Comparison of ENCODE assay signal across 9 cellular contexts in genomic region chr1:178055779-178056471, GRCh38. TPM values are rescaled to one million over a fixed set of nuclear protein-coding genes. Genes with fewer than 3 reads are reported as not detected.
DNase-seq lines count a peak whose midpoint lies in the region; FAIRE-seq and TF ChIP-seq lines count a peak whose summit lies in the region.
"Had no signal": no experiment of that assay in that cellular context is flagged by ENCODE, and none has a peak within 500 bp of the region (broad histone marks: within the 10 kb centered on the region; RNA-seq: fewer than 3 reads in every experiment).

No MANE protein-coding gene starts in this region.

- H3K4me2 ChIP-seq in Karpas-422 (ENCODE audit: low read depth, low read length, poor library complexity, severe bottlenecking), result no peak overlapping the region

- H3K4me3 ChIP-seq in GM12865 (ENCODE audit: low read depth, low read length) (no peak overlapping the region), Karpas-422 (ENCODE audit: low read length) (no peak overlapping the region), bronchial epithelial cell (ENCODE audit: low read depth, low read length) (no peak overlapping the region), muscle layer of duodenum (ENCODE audit: low read depth in 1 of 2, low read length in 2 of 2) (no peak overlapping the region)

- TF ChIP-seq POLR2A in H54 (IDR thresholded peaks at IDR 0.05; ENCODE audit: low read depth, low read length), result no peak

- no peak overlapping the region for H3K9ac ChIP-seq in Karpas-422 (ENCODE audit: low read length)

- FAIRE-seq in H54 (lab: Jason Lieb, UNC) (no peak), bronchial epithelial cell (lab: Jason Lieb, UNC) (no peak)

- H3K9me2 ChIP-seq in Karpas-422 (replicated peaks; ENCODE audit: insufficient read depth, low read length), result no peaks in the 10 kb centered on the region

- H3K27me3 ChIP-seq in Karpas-422 (ENCODE audit: low read length) (no peaks in the 10 kb centered on the region), bronchial epithelial cell (ENCODE audit: control insufficient read depth, insufficient read depth, low read length) (no peaks in the 10 kb centered on the region), muscle layer of duodenum (ENCODE audit: low read depth, low read length) (no peaks in the 10 kb centered on the region)

- H3K36me3 ChIP-seq in Karpas-422 (ENCODE audit: insufficient read depth, low read length) (no peaks in the 10 kb centered on the region), bronchial epithelial cell (ENCODE audit: control insufficient read depth, insufficient read depth, low read length) (no peaks in the 10 kb centered on the region), muscle layer of duodenum (ENCODE audit: control insufficient read depth in 1 of 2, insufficient read depth in 2 of 2, low read length in 2 of 2) (no peaks in the 10 kb centered on the region)

- no peaks in the 10 kb centered on the region for H3K9me3 ChIP-seq in Karpas-422 (ENCODE audit: low read length)
- no peaks in the 10 kb centered on the region for H3K9me3 ChIP-seq in muscle layer of duodenum (ENCODE audit: control insufficient read depth in 1 of 2, low read length in 2 of 2)

- DNase-seq in GM12865 (ENCODE audit: low read depth) (peak; percentile 38), H54 (ENCODE audit: insufficient read length, low spot score) (peak; percentile 28), Karpas-422 (peak; percentile 45), bronchial epithelial cell (ENCODE audit: low read depth) (peak; percentile 70), NCI-H1930 (lab: John Stamatoyannopoulos, UW) (no peak), HK-2 (ENCODE audit: unreplicated experiment) (no peak)
- DNase-seq in activated effector memory CD4-positive, alpha-beta T cell treated with anti-CD3 and anti-CD28 coated beads, Interleukin-2, amount 50 U/mL, for 16 hours, result no peak

- no peaks in the 10 kb centered on the region for H4K20me1 ChIP-seq in Karpas-422 (ENCODE audit: insufficient read depth, low read depth, low read length)

- no peaks in the 10 kb centered on the region for H3K79me2 ChIP-seq in Karpas-422 (ENCODE audit: low read length)

- peaks cover 4% of the 10 kb centered on the region for H3K4me1 ChIP-seq in Karpas-422 (ENCODE audit: low read length)
- peaks cover 9 to 16% of the 10 kb centered on the region in 2 donors for H3K4me1 ChIP-seq in muscle layer of duodenum (ENCODE audit: control insufficient read depth in 1 of 2, insufficient read depth in 2 of 2, low read length in 2 of 2)

- 0 out of 2 replicates have a peak overlapping the region, but pooled peaks have one; percentile 54 for H2AFZ ChIP-seq in Karpas-422 (ENCODE audit: low read length)

- H3K27ac ChIP-seq in Karpas-422 (ENCODE audit: low read length) (no peak overlapping the region), muscle layer of duodenum (ENCODE audit: low read length) (peak overlapping the region; percentile 34)
- H3K27ac ChIP-seq: epithelial cell of prostate had no signal

- TF ChIP-seq CTCF in GM12865 (IDR thresholded peaks at IDR 0.05; ENCODE audit: insufficient read depth, low read depth, low read length, missing control alignments) (no peak), bronchial epithelial cell (IDR thresholded peaks at IDR 0.05; ENCODE audit: insufficient read depth, low read length, severe bottlenecking) (peak; percentile 31)

RNA-seq across cellular contexts. Expression of gene RASAL2, which starts 38.0 kb away (rescaled TPM):
- not detected in 2 replicates for total RNA-seq in Karpas-422 (2014; rRNA removed; shearing (Covaris generic); ENCODE audit: low replicate concordance)
- 9.7 and 12.4 TPM in 2 replicates for total RNA-seq in bronchial epithelial cell

Comparison
In these comparisons a context has a peak if more than half of its experiments do, and no peak if none do; other contexts are left out.
1. DNase-seq: peak in GM12865 (single experiment), H54 (single experiment), Karpas-422 (single experiment) and bronchial epithelial cell (single experiment); none in NCI-H1930 (0 of 2), activated effector memory CD4-positive, alpha-beta T cell treated with anti-CD3 and anti-CD28 coated beads, Interleukin-2, amount 50 U/mL, for 16 hours (single experiment) and HK-2 (single experiment).
2. RNA of gene RASAL2, which starts 38.0 kb away (total RNA-seq): 9.7 to 12.4 TPM in bronchial epithelial cell; not detected in Karpas-422; every median in the first group is over 10 times any median in the second.